In genomic region chr21:16116798-16117197, GRCh38 we compare ENCODE assay signal across 16 cellular contexts.
A peak's percentile ranks its signal among the peaks of the same experiment; 100 is the strongest.
DNase-seq lines count a peak whose midpoint lies in the region; ATAC-seq and TF ChIP-seq lines count a peak whose summit lies in the region.
"Had no signal": no experiment of that assay in that cellular context is flagged by ENCODE, and none has a peak within 500 bp of the region (broad histone marks: within the 10 kb centered on the region; RNA-seq: fewer than 3 reads in every experiment).

No MANE protein-coding gene starts in this region.

- ATAC-seq in naive thymus-derived CD8-positive, alpha-beta T cell = no peak
- ATAC-seq in esophagus mucosa = no peak
- ATAC-seq: activated CD8-positive, alpha-beta T cell treated with anti-CD3 and anti-CD28 coated beads for 36 hours; mucosa of descending colon; stimulated activated memory B cell treated with anti-CD40 and anti-IgM and Interleukin-4, amounts not matched to agents 10 μg/mL and 1 μg/mL and 100 μg/mL, for 72 hours had no signal

- peaks cover 0 to 5% (median 0%) of the 10 kb centered on the region in 3 donors for H3K36me3 Mint-ChIP-seq in naive thymus-derived CD8-positive, alpha-beta T cell
- H3K36me3 Mint-ChIP-seq: immature natural killer cell; stimulated activated memory B cell treated with anti-CD40 and anti-IgM and Interleukin-4, amounts not matched to agents 10 μg/mL and 1 μg/mL and 100 μg/mL, for 72 hours had no signal

- H3K9ac ChIP-seq in subcutaneous abdominal adipose tissue (ENCODE audit: low read length in 5 of 5) = no peak overlapping the region

- no peaks in the 10 kb centered on the region for H3K36me3 ChIP-seq in subcutaneous abdominal adipose tissue (ENCODE audit: control insufficient read depth in 5 of 5, insufficient read depth in 5 of 5, low read length in 5 of 5)

- H3K9me3 Mint-ChIP-seq in naive thymus-derived CD8-positive, alpha-beta T cell = peaks cover 0 to 10% (median 2%) of the 10 kb centered on the region in 9 donors
- H3K9me3 Mint-ChIP-seq: activated T-helper 2 cell treated with anti-CD3 and anti-CD28 coated beads, Interferon-gamma antibody, Interleukin-2, Interleukin-4, amounts not matched to agents 10 μg/mL and 5 μg/mL and 100 μg/mL, durations not matched to agents 14 hours and 24 hours and 36 hours; CD4-positive, alpha-beta T cell had no signal

- H3K9me3 ChIP-seq in subcutaneous abdominal adipose tissue (ENCODE audit: control insufficient read depth in 5 of 5, low read length in 5 of 5) = no peaks in the 10 kb centered on the region
- H3K9me3 ChIP-seq: mucosa of descending colon had no signal

- no peak for TF ChIP-seq CTCF in cardiac fibroblast (IDR thresholded peaks at IDR 0.05; ENCODE audit: low read depth, low read length)

- H3K27me3 ChIP-seq in subcutaneous abdominal adipose tissue (ENCODE audit: control insufficient read depth in 5 of 5, insufficient read depth in 4 of 5, low read length in 5 of 5) = no peaks in the 10 kb centered on the region

- H3K4me1 ChIP-seq in subcutaneous abdominal adipose tissue (ENCODE audit: control insufficient read depth in 5 of 5, insufficient read depth in 5 of 5, low read length in 5 of 5) = peaks cover 0 to 19% (median 6%) of the 10 kb centered on the region in 5 donors

- H3K27ac ChIP-seq in subcutaneous abdominal adipose tissue (ENCODE audit: low read depth, low read length) (peak overlapping the region; percentile 74), substantia nigra (ENCODE audit: low read depth, low read length, poor library complexity, severe bottlenecking) (no peak overlapping the region)

- POLR2A ChIA-PET in naive thymus-derived CD8-positive, alpha-beta T cell (lab: Charles Lee) = no interaction called here

- peak; percentile 79 for DNase-seq in HS-27A (ENCODE audit: low read depth)
- DNase-seq in cardiac fibroblast (ENCODE audit: low read depth in 2 of 2) = peak; percentile 48 to 88
- DNase-seq in glomerular visceral epithelial cell (ENCODE audit: extremely low spot score) = peak; percentile 77
- DNase-seq in naive thymus-derived CD8-positive, alpha-beta T cell = no peak
- DNase-seq in substantia nigra (lab: John Stamatoyannopoulos, UW) = no peak
- DNase-seq: activated CD8-positive, alpha-beta T cell treated with anti-CD3 and anti-CD28 coated beads for 36 hours; CD4-positive, alpha-beta T cell; immature natural killer cell; mucosa of descending colon; NCI-H187; NCI-H82; stimulated activated CD4-positive, alpha-beta T cell treated with anti-CD3 and anti-CD28 coated beads, Interleukin-4, amount 100 ng/mL, for 24 hours had no signal

- no peaks in the 10 kb centered on the region for H3K27me3 Mint-ChIP-seq in naive thymus-derived CD8-positive, alpha-beta T cell
- H3K27me3 Mint-ChIP-seq: activated CD8-positive, alpha-beta T cell treated with anti-CD3 and anti-CD28 coated beads for 36 hours; CD4-positive, alpha-beta T cell; stimulated activated memory B cell treated with anti-CD40 and anti-IgM and Interleukin-4, amounts not matched to agents 10 μg/mL and 1 μg/mL and 100 μg/mL, for 72 hours had no signal

- H3K27ac Mint-ChIP-seq in naive thymus-derived CD8-positive, alpha-beta T cell = no peak overlapping the region
- H3K27ac Mint-ChIP-seq: activated CD8-positive, alpha-beta T cell treated with anti-CD3 and anti-CD28 coated beads for 36 hours; activated T-helper 2 cell treated with anti-CD3 and anti-CD28 coated beads, Interferon-gamma antibody, Interleukin-2, Interleukin-4, amounts not matched to agents 10 μg/mL and 5 μg/mL and 100 μg/mL, durations not matched to agents 14 hours and 24 hours and 36 hours; CD4-positive, alpha-beta T cell; immature natural killer cell; stimulated activated memory B cell treated with anti-CD40 and anti-IgM and Interleukin-4, amounts not matched to agents 10 μg/mL and 1 μg/mL and 100 μg/mL, for 72 hours had no signal

- no peak overlapping the region for H3K4me3 Mint-ChIP-seq in naive thymus-derived CD8-positive, alpha-beta T cell
- H3K4me3 Mint-ChIP-seq: activated CD8-positive, alpha-beta T cell treated with anti-CD3 and anti-CD28 coated beads for 36 hours; CD4-positive, alpha-beta T cell; immature natural killer cell; stimulated activated memory B cell treated with anti-CD40 and anti-IgM and Interleukin-4, amounts not matched to agents 10 μg/mL and 1 μg/mL and 100 μg/mL, for 72 hours had no signal

- H3K4me3 ChIP-seq in cardiac fibroblast (replicated peaks in 1 of 2; ENCODE audit: low read depth in 2 of 2, low read length in 2 of 2) (no peak overlapping the region), subcutaneous abdominal adipose tissue (ENCODE audit: low read depth in 1 of 5, low read length in 5 of 5) (peak overlapping the region in 1 of 5 donors; percentile 9)
- H3K4me3 ChIP-seq: mucosa of descending colon had no signal

- no peaks in the 10 kb centered on the region for H3K4me1 Mint-ChIP-seq in naive thymus-derived CD8-positive, alpha-beta T cell
- H3K4me1 Mint-ChIP-seq: immature natural killer cell; stimulated activated memory B cell treated with anti-CD40 and anti-IgM and Interleukin-4, amounts not matched to agents 10 μg/mL and 1 μg/mL and 100 μg/mL, for 72 hours had no signal

Comparison
In these comparisons a context has a peak if more than half of its experiments do, and no peak if none do; other contexts are left out.
1. DNase-seq: peak in HS-27A (single experiment), cardiac fibroblast (2 of 2) and glomerular visceral epithelial cell (single experiment); none in naive thymus-derived CD8-positive, alpha-beta T cell (0 of 10) and substantia nigra (0 of 49).